ENCODE assay signal across 16 cellular contexts in genomic region chr14:49982082-49982481, GRCh38.
DNase-seq lines count a peak whose midpoint lies in the region; ATAC-seq, FAIRE-seq and TF ChIP-seq lines count a peak whose summit lies in the region.
"Had no signal": no experiment of that assay in that cellular context is flagged by ENCODE, and none has a peak within 500 bp of the region (broad histone marks: within the 10 kb centered on the region; RNA-seq: fewer than 3 reads in every experiment).

No MANE protein-coding gene starts in this region.

- CTCF ChIA-PET in A549 (lab: Yijun Ruan, JAX): interaction anchor here (1.1 to 1.4 kb wide), 2 partner anchors 21 to 122 kb away, joined by 3 to 6 read pairs; no protein-coding TSS in a partner anchor

- TF ChIP-seq EP300 in A549 (IDR thresholded peaks at IDR 0.05): no peak

- TF ChIP-seq POLR2A in A549 (IDR thresholded peaks at IDR 0.05; ENCODE audit: low read length) (no peak), right lobe of liver (IDR thresholded peaks at IDR 0.05) (no peak)

- WGBS in A549 (ENCODE audit: missing lambda C conversion rate): 77% methylated on average over 7 of the region's 7 CpGs
- 78% methylated on average over 6 of the region's 7 CpGs for WGBS in right lobe of liver (ENCODE audit: insufficient coverage, low coverage, low lambda C conversion rate, missing lambda C conversion rate)

- peak overlapping the region; percentile 76 for H3K4me2 ChIP-seq in A549
- H3K4me2 ChIP-seq: BLaER1 had no signal

- H3K27ac ChIP-seq in A549 (peak overlapping the region; percentile 90 to 91), right lobe of liver (no peak overlapping the region)
- H3K27ac ChIP-seq: BLaER1, epithelial cell of prostate, vagina had no signal

- no peaks in the 10 kb centered on the region for H3K36me3 ChIP-seq in right lobe of liver
- H3K36me3 ChIP-seq: BLaER1, vagina had no signal

- H3K9me3 ChIP-seq in A549 (no peaks in the 10 kb centered on the region), right lobe of liver (no peaks in the 10 kb centered on the region)
- H3K9me3 ChIP-seq: BLaER1, vagina had no signal

- H3K4me3 ChIP-seq in A549 (no peak overlapping the region; the same call in 2 of the 3 replicates), right lobe of liver (no peak overlapping the region)
- H3K4me3 ChIP-seq: BLaER1, vagina had no signal

- H3K27me3 ChIP-seq in right lobe of liver: no peaks in the 10 kb centered on the region
- H3K27me3 ChIP-seq: BLaER1, vagina had no signal

- H3K27ac Mint-ChIP-seq in HFFc6: peak overlapping the region; percentile 76
- peak overlapping the region; percentile 71 for H3K27ac Mint-ChIP-seq in dendritic cell treated with granulocyte-macrophage colony-stimulating factor and Interleukin-4, amounts not matched to agents 40 ng/mL and 50 ng/mL, for 4 days
- H3K27ac Mint-ChIP-seq in naive thymus-derived CD8-positive, alpha-beta T cell: peak overlapping the region in 9 of 10 donors; percentile 13 to 98 (median 70)
- H3K27ac Mint-ChIP-seq: activated naive CD4-positive, alpha-beta T cell treated with anti-CD3 and anti-CD28 coated beads for 36 hours had no signal

- intact Hi-C loops in dendritic cell treated with granulocyte-macrophage colony-stimulating factor and Interleukin-4, amounts not matched to agents 40 ng/mL and 50 ng/mL, for 4 days (cut with micrococcal nuclease): no loop called here
- intact Hi-C loops in right lobe of liver (cut with DNase I): no loop called here

- DNase-seq in A549 (ENCODE audit: low read depth in 1 of 2, low spot score in 1 of 2) (no peak), HFFc6 (no peak), right lobe of liver (no peak)
- DNase-seq in naive thymus-derived CD8-positive, alpha-beta T cell: no peak
- DNase-seq in stimulated activated CD4-positive, alpha-beta T cell treated with anti-CD3 and anti-CD28 coated beads, Interleukin-2, amount 100 ng/mL, for 48 hours: no peak
- DNase-seq: activated naive CD4-positive, alpha-beta T cell treated with anti-CD3 and anti-CD28 coated beads for 36 hours; islet precursor cell; NCI-H2081 treated with DMSO at 0.1 percent for 48 hours; occipital lobe had no signal

- H3K9me3 Mint-ChIP-seq in HFFc6: no peaks in the 10 kb centered on the region
- no peaks in the 10 kb centered on the region for H3K9me3 Mint-ChIP-seq in dendritic cell treated with granulocyte-macrophage colony-stimulating factor and Interleukin-4, amounts not matched to agents 40 ng/mL and 50 ng/mL, for 4 days
- H3K9me3 Mint-ChIP-seq in naive thymus-derived CD8-positive, alpha-beta T cell: no peaks in the 10 kb centered on the region
- H3K9me3 Mint-ChIP-seq: activated naive CD4-positive, alpha-beta T cell treated with anti-CD3 and anti-CD28 coated beads for 36 hours had no signal

- no peak for TF ChIP-seq RAD21 in A549 (conservative IDR thresholded peaks at IDR 0.05 in 1 of 2, IDR thresholded peaks at IDR 0.05 in 1 of 2)

- H3K27me3 Mint-ChIP-seq in HFFc6 (ENCODE audit: insufficient read depth): no peaks in the 10 kb centered on the region; the same call in 1 of the 2 replicates
- no peaks in the 10 kb centered on the region for H3K27me3 Mint-ChIP-seq in dendritic cell treated with granulocyte-macrophage colony-stimulating factor and Interleukin-4, amounts not matched to agents 40 ng/mL and 50 ng/mL, for 4 days
- H3K27me3 Mint-ChIP-seq in naive thymus-derived CD8-positive, alpha-beta T cell: no peaks in the 10 kb centered on the region

- ATAC-seq in A549 (peak; percentile 46 to 61; a peak in 5 of 6 replicates), HG03342 (IDR thresholded peaks at IDR 0.05; ENCODE audit: unreplicated experiment) (no peak), HG02970 (IDR thresholded peaks at IDR 0.05; ENCODE audit: low FRiP score, unreplicated experiment) (no peak), right lobe of liver (no peak)
- no peak for ATAC-seq in naive thymus-derived CD8-positive, alpha-beta T cell
- ATAC-seq: HepG2 had no signal

- H3K4me3 Mint-ChIP-seq in HFFc6: peak overlapping the region; percentile 53
- H3K4me3 Mint-ChIP-seq in dendritic cell treated with granulocyte-macrophage colony-stimulating factor and Interleukin-4, amounts not matched to agents 40 ng/mL and 50 ng/mL, for 4 days: no peak overlapping the region
- H3K4me3 Mint-ChIP-seq in naive thymus-derived CD8-positive, alpha-beta T cell: peak overlapping the region in 3 of 10 donors; percentile 1 to 51 (median 12)
- H3K4me3 Mint-ChIP-seq: activated naive CD4-positive, alpha-beta T cell treated with anti-CD3 and anti-CD28 coated beads for 36 hours had no signal

- H3K4me1 ChIP-seq in A549: peaks cover 49% of the 10 kb centered on the region
- H3K4me1 ChIP-seq in right lobe of liver: peaks cover 0 to 13% (median 4%) of the 10 kb centered on the region in 4 donors

- H3K4me1 Mint-ChIP-seq in HFFc6 (ENCODE audit: low read depth): peaks cover 74% of the 10 kb centered on the region
- H3K4me1 Mint-ChIP-seq in dendritic cell treated with granulocyte-macrophage colony-stimulating factor and Interleukin-4, amounts not matched to agents 40 ng/mL and 50 ng/mL, for 4 days (ENCODE audit: low read depth): peaks cover 57% of the 10 kb centered on the region
- peaks cover 34 to 63% (median 55%) of the 10 kb centered on the region in 4 donors for H3K4me1 Mint-ChIP-seq in naive thymus-derived CD8-positive, alpha-beta T cell

- POLR2A ChIA-PET in A549 (lab: Yijun Ruan, JAX): no interaction called here
- POLR2A ChIA-PET in naive thymus-derived CD8-positive, alpha-beta T cell (lab: Charles Lee): interaction anchor here (0.7 to 1.1 kb wide), 2 partner anchors 42 to 111 kb away, joined by 4 to 6 read pairs; no protein-coding TSS in a partner anchor

- no peaks in the 10 kb centered on the region for H3K36me3 Mint-ChIP-seq in HFFc6 (ENCODE audit: low read depth)
- no peaks in the 10 kb centered on the region for H3K36me3 Mint-ChIP-seq in dendritic cell treated with granulocyte-macrophage colony-stimulating factor and Interleukin-4, amounts not matched to agents 40 ng/mL and 50 ng/mL, for 4 days (ENCODE audit: low read depth)
- peaks cover 0 to 6% (median 2%) of the 10 kb centered on the region in 3 donors for H3K36me3 Mint-ChIP-seq in naive thymus-derived CD8-positive, alpha-beta T cell

- TF ChIP-seq CTCF in A549 (IDR thresholded peaks at IDR 0.05) (no peak), HFFc6 (IDR thresholded peaks at IDR 0.05) (no peak), right lobe of liver (IDR thresholded peaks at IDR 0.05) (no peak)

- no peak for FAIRE-seq in A549 (lab: Jason Lieb, UNC)
- FAIRE-seq: HepG2 had no signal

TF ChIP-seq in A549, 52 proteins besides CTCF, POLR2A, EP300 and RAD21:
- no peak for TF ChIP-seq SREBF2 (IDR thresholded peaks at IDR 0.05)
- TF ChIP-seq, protein P1, sequence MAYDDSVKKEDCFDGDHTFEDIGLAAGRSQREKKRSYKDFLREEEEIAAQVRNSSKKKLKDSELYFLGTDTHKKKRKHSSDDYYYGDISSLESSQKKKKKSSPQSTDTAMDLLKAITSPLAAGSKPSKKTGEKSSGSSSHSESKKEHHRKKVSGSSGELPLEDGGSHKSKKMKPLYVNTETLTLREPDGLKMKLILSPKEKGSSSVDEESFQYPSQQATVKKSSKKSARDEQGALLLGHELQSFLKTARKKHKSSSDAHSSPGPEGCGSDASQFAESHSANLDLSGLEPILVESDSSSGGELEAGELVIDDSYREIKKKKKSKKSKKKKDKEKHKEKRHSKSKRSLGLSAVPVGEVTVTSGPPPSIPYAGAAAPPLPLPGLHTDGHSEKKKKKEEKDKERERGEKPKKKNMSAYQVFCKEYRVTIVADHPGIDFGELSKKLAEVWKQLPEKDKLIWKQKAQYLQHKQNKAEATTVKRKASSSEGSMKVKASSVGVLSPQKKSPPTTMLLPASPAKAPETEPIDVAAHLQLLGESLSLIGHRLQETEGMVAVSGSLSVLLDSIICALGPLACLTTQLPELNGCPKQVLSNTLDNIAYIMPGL (CRISPR knock-in tag; IDR thresholded peaks at IDR 0.05; ENCODE audit: borderline replicate concordance): no peak
- no peak for TF ChIP-seq KDM1A (IDR thresholded peaks at IDR 0.05; ENCODE audit: low read depth)
- TF ChIP-seq ZC3H11A (IDR thresholded peaks at IDR 0.05): no peak
- no peak for TF ChIP-seq BHLHE40 (IDR thresholded peaks at IDR 0.05; ENCODE audit: low read depth, low read length)
- no peak for TF ChIP-seq GATA3 (IDR thresholded peaks at IDR 0.05; ENCODE audit: borderline replicate concordance)
- TF ChIP-seq KDM5A (IDR thresholded peaks at IDR 0.05): no peak
- TF ChIP-seq, protein P2, sequence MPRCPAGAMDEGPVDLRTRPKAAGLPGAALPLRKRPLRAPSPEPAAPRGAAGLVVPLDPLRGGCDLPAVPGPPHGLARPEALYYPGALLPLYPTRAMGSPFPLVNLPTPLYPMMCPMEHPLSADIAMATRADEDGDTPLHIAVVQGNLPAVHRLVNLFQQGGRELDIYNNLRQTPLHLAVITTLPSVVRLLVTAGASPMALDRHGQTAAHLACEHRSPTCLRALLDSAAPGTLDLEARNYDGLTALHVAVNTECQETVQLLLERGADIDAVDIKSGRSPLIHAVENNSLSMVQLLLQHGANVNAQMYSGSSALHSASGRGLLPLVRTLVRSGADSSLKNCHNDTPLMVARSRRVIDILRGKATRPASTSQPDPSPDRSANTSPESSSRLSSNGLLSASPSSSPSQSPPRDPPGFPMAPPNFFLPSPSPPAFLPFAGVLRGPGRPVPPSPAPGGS (IDR thresholded peaks at IDR 0.05): no peak
- no peak for TF ChIP-seq HES2 (IDR thresholded peaks at IDR 0.05)
- no peak for TF ChIP-seq MAFK (IDR thresholded peaks at IDR 0.05; ENCODE audit: partially characterized antibody)
- TF ChIP-seq HOXB13 (CRISPR knock-in tag; IDR thresholded peaks at IDR 0.05; ENCODE audit: low read depth): no peak
- TF ChIP-seq RARB (CRISPR knock-in tag; IDR thresholded peaks at IDR 0.05): no peak
- TF ChIP-seq ZSCAN20 (CRISPR knock-in tag; IDR thresholded peaks at IDR 0.05): no peak
- TF ChIP-seq JUNB (IDR thresholded peaks at IDR 0.05): no peak
- no peak for TF ChIP-seq TP53 (CRISPR knock-in tag; IDR thresholded peaks at IDR 0.05)
- TF ChIP-seq MAZ (IDR thresholded peaks at IDR 0.05; ENCODE audit: borderline replicate concordance, low read depth, low read length): no peak
- TF ChIP-seq CBX8 (IDR thresholded peaks at IDR 0.05): no peak
- TF ChIP-seq PHF8 (IDR thresholded peaks at IDR 0.05; ENCODE audit: borderline replicate concordance, low read depth): no peak
- TF ChIP-seq, protein P3, sequence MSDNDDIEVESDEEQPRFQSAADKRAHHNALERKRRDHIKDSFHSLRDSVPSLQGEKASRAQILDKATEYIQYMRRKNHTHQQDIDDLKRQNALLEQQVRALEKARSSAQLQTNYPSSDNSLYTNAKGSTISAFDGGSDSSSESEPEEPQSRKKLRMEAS (IDR thresholded peaks at IDR 0.05): no peak

Comparison
In these comparisons a context has a peak if more than half of its experiments do, and no peak if none do; other contexts are left out.
1. ATAC-seq: peak in A549 (2 of 2); none in naive thymus-derived CD8-positive, alpha-beta T cell (0 of 2), HG03342 (single experiment), HG02970 (single experiment) and right lobe of liver (0 of 4).
2. H3K27ac ChIP-seq: peak in A549 (2 of 2); none in right lobe of liver (0 of 3).
3. Peak in every context shown above with its lines, with median percentiles within 50 percentile points of each other: H3K27ac Mint-ChIP-seq.